Comparison of ENCODE assay signal across 25 cellular contexts in genomic region chr17:4154201-4154600, GRCh38.
"Had no signal": no experiment of that assay in that cellular context is flagged by ENCODE, and none has a peak within 500 bp of the region (broad histone marks: within the 10 kb centered on the region; RNA-seq: fewer than 3 reads in every experiment).

No MANE protein-coding gene starts in this region.

- H3K4me3 ChIP-seq: colonic mucosa, heart right ventricle, lower lobe of right lung, pancreas, right lobe of liver, suprapubic skin, vagina had no signal

- FAIRE-seq: islet of Langerhans, pancreas, small intestine had no signal

- H3K9me3 ChIP-seq: colonic mucosa, heart right ventricle, lower lobe of right lung, neutrophil, pancreas, right lobe of liver, suprapubic skin, vagina had no signal

- ATAC-seq: effector memory CD8-positive, alpha-beta T cell; esophagus mucosa; heart right ventricle; left ventricle myocardium superior; lower lobe of right lung; natural killer cell; pancreas; right lobe of liver; stimulated activated naive CD8-positive, alpha-beta T cell treated with anti-CD3 and anti-CD28 coated beads, Interleukin-15, amount 100 ng/mL, for 72 hours had no signal

- DNase-seq: colonic mucosa; effector memory CD8-positive, alpha-beta T cell; glutamatergic neuron; heart right ventricle; hippocampal formation; kidney glomerular epithelial cell; left ventricle myocardium superior; lower lobe of right lung; natural killer cell; pancreas; right lobe of liver; small intestine; stimulated activated CD4-positive, alpha-beta T cell treated with anti-CD3 and anti-CD28 coated beads, Interleukin-12 subunit alpha, Interleukin-12 subunit beta, amount 100 ng/mL, for 4 hours; stimulated activated CD4-positive, alpha-beta T cell treated with anti-CD3 and anti-CD28 coated beads, Interleukin-1b, Interleukin-23, amount 100 ng/mL, for 48 hours; stimulated activated CD4-positive, alpha-beta T cell treated with anti-CD3 and anti-CD28 coated beads, Interleukin-4, amount 100 ng/mL, for 1 hour; stimulated activated CD8-positive, alpha-beta memory T cell treated with anti-CD3 and anti-CD28 coated beads, Interleukin-4, amount 100 ng/mL, for 48 hours; stimulated activated naive CD4-positive, alpha-beta T cell; stimulated activated naive CD8-positive, alpha-beta T cell treated with anti-CD3 and anti-CD28 coated beads, Interleukin-15, amount 100 ng/mL, for 72 hours; trophoblast cell had no signal

- H3K4me1 ChIP-seq: colonic mucosa, heart right ventricle, lower lobe of right lung, pancreas, right lobe of liver, suprapubic skin, vagina had no signal

- H3K36me3 ChIP-seq: colonic mucosa, neutrophil had no signal

- H3K27ac ChIP-seq: colonic mucosa, epithelial cell of prostate, heart right ventricle, lower lobe of right lung, neutrophil, pancreas, right lobe of liver, suprapubic skin, vagina had no signal

- H3K27me3 ChIP-seq: colonic mucosa, heart right ventricle, neutrophil, pancreas, right lobe of liver, suprapubic skin, vagina had no signal
